In genomic region chr16:6947291-6947690, GRCh38 we compare ENCODE assay signal across 16 cellular contexts.
DNase-seq lines count a peak whose midpoint lies in the region; TF ChIP-seq lines count a peak whose summit lies in the region.
"Had no signal": no experiment of that assay in that cellular context is flagged by ENCODE, and none has a peak within 500 bp of the region (broad histone marks: within the 10 kb centered on the region; RNA-seq: fewer than 3 reads in every experiment).

No MANE protein-coding gene starts in this region.

- H3K27ac ChIP-seq in endodermal cell (ENCODE audit: low read depth, low read length) (no peak overlapping the region), A673 (ENCODE audit: low read depth, low read length, poor library complexity, severe bottlenecking) (no peak overlapping the region)
- H3K27ac ChIP-seq: C4-2B had no signal

- DNase-seq in Ammon's horn (ENCODE audit: low spot score) (peak; percentile 8), NCI-H82 (lab: John Stamatoyannopoulos, UW) (peak; percentile 98), cerebellum (ENCODE audit: low spot score) (peak; percentile 81), middle frontal gyrus (ENCODE audit: extremely low spot score, low spot score) (peak; percentile 20), endodermal cell (no peak), A673 (ENCODE audit: low spot score) (no peak), NCI-H2196 treated with DMSO at 0.1 percent for 48 hours (lab: John Stamatoyannopoulos, UW; ENCODE audit: unreplicated experiment) (no peak), OCI-M2 (lab: John Stamatoyannopoulos, UW; ENCODE audit: unreplicated experiment) (no peak)
- DNase-seq: BE2C; CD8-positive, alpha-beta T cell; COR-L47; DND-41; GF-D8; GOT3; H9 had no signal

- BruUV-seq in A673 (replicated peaks; lab: Mats Ljungman, UMichigan) = no TSS peak

- H3K9me3 ChIP-seq in endodermal cell (ENCODE audit: control insufficient read depth, low read length) (no peaks in the 10 kb centered on the region), A673 (ENCODE audit: low read depth, low read length, poor library complexity, severe bottlenecking) (peaks cover 7% of the 10 kb centered on the region)
- H3K9me3 ChIP-seq: BE2C had no signal

- H3K27ac Mint-ChIP-seq in endodermal cell = no peak overlapping the region
- H3K27ac Mint-ChIP-seq: CD8-positive, alpha-beta T cell had no signal

- CTCF ChIA-PET in A673 (lab: Charles Lee) = no interaction called here

- no peak overlapping the region for H3K9ac ChIP-seq in endodermal cell (ENCODE audit: extremely low read depth, low read length, poor library complexity, severe bottlenecking)

- TF ChIP-seq CTCF in endodermal cell (conservative IDR thresholded peaks at IDR 0.05) (no peak), A673 (conservative IDR thresholded peaks at IDR 0.05; ENCODE audit: low read depth, low read length) (no peak)

- no peaks in the 10 kb centered on the region for H3K9me3 Mint-ChIP-seq in endodermal cell
- H3K9me3 Mint-ChIP-seq: H9 had no signal

- POLR2A ChIA-PET in A673 (lab: Charles Lee; ENCODE audit: low non-redundant PET) = no interaction called here

- peaks cover 6% of the 10 kb centered on the region for H3K4me1 Mint-ChIP-seq in endodermal cell

- H3K4me1 ChIP-seq in endodermal cell (ENCODE audit: control insufficient read depth, insufficient read depth, low read length) (no peaks in the 10 kb centered on the region), A673 (ENCODE audit: insufficient read depth, low read length, poor library complexity, severe bottlenecking) (no peaks in the 10 kb centered on the region)
- H3K4me1 ChIP-seq: BE2C had no signal

- intact Hi-C loops in A673 (cut with micrococcal nuclease; ENCODE audit: unreplicated experiment) = no loop called here

- 87 to 89% methylated on average over 6 of the region's 6 CpGs for WGBS in endodermal cell (ENCODE audit: insufficient coverage in 1 of 2, insufficient read length in 1 of 2), 2 experiments

- no peaks in the 10 kb centered on the region for H3K27me3 ChIP-seq in endodermal cell (ENCODE audit: control insufficient read depth, insufficient read depth, low read length, poor library complexity, severe bottlenecking)
- no peaks in the 10 kb centered on the region for H3K27me3 ChIP-seq in A673 (replicated peaks; ENCODE audit: insufficient read depth, low read depth, low read length, poor library complexity)
- H3K27me3 ChIP-seq: BE2C had no signal

- H3K36me3 ChIP-seq in endodermal cell (ENCODE audit: control insufficient read depth, insufficient read depth, low read length) (no peaks in the 10 kb centered on the region), A673 (ENCODE audit: insufficient read depth, low read length, poor library complexity, severe bottlenecking) (no peaks in the 10 kb centered on the region)
- H3K36me3 ChIP-seq: BE2C had no signal

- no peaks in the 10 kb centered on the region for H3K27me3 Mint-ChIP-seq in endodermal cell (ENCODE audit: insufficient read depth)

- no peak overlapping the region for H3K4me3 Mint-ChIP-seq in endodermal cell
- H3K4me3 Mint-ChIP-seq: CD8-positive, alpha-beta T cell; H9 had no signal

- H3K4me3 ChIP-seq in endodermal cell (ENCODE audit: low read length) (no peak overlapping the region), A673 (ENCODE audit: low read depth, low read length, poor library complexity, severe bottlenecking) (no peak overlapping the region)

- no peaks in the 10 kb centered on the region for H3K36me3 Mint-ChIP-seq in endodermal cell (ENCODE audit: low read depth)
- H3K36me3 Mint-ChIP-seq: CD8-positive, alpha-beta T cell had no signal

Comparison
In these comparisons a context has a peak if more than half of its experiments do, and no peak if none do; other contexts are left out.
1. DNase-seq: peak in Ammon's horn (single experiment), NCI-H82 (single experiment), cerebellum (single experiment) and middle frontal gyrus (single experiment); none in endodermal cell (single experiment), A673 (single experiment), NCI-H2196 treated with DMSO at 0.1 percent for 48 hours (single experiment) and OCI-M2 (single experiment).